ENCODE assay signal across 11 cellular contexts in the genomic region with DNA sequence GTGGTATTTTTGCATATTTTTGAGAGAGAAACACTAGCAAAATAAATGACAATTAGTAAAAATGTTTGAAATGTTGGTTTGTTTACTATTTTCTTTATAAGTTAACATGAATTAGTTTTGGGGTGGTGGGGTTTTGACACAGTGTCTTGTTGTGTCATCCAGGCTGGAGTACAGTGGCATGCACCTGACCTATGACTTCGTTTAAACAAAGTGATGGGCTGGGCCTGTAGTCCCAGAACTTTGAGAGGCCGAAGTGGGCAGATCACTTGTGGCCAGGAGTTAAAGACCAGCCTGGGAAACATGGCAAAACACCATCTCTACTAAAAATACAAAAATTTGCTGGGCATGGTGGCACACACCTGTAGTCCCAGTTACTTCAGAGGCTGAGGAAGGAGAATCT.
"Had no signal": no experiment of that assay in that cellular context is flagged by ENCODE, and none has a peak within 500 bp of the region (broad histone marks: within the 10 kb centered on the region; RNA-seq: fewer than 3 reads in every experiment).

No MANE protein-coding gene starts in this region.

- H2AFZ ChIP-seq: GM23248, GM23338 had no signal

- DNase-seq: GM23248, GOT3, H7, H9, HCEC 1CT, HFFc6 had no signal

- FAIRE-seq: H1, H54 had no signal

- H3K27ac ChIP-seq: GM23248 had no signal

- H3K4me2 ChIP-seq: GM23338 had no signal

- H3K9me3 ChIP-seq: HAP-1 had no signal

- ATAC-seq: GM23338, HCT116 had no signal

- H3K9ac ChIP-seq: GM23248 had no signal

- H3K4me3 ChIP-seq: GM23248, GM23338, HAP-1 had no signal

- H3K36me3 ChIP-seq: HAP-1 had no signal
